In genomic region chr14:23629831-23630396, GRCh38 we compare ENCODE assay signal across 2 cellular contexts.
A peak's percentile ranks its signal among the peaks of the same experiment; 100 is the strongest.
TF ChIP-seq lines count a peak whose summit lies in the region.

No MANE protein-coding gene starts in this region.

TF ChIP-seq in HepG2, 621 proteins besides CTCF, POLR2A, EP300 and RAD21 (continues in another document):
- TF ChIP-seq ZFP41 (CRISPR knock-in tag; IDR thresholded peaks at IDR 0.05; ENCODE audit: borderline replicate concordance) (no peak), NRL (CRISPR knock-in tag; IDR thresholded peaks at IDR 0.05; ENCODE audit: borderline replicate concordance) (0 out of 2 replicates have a peak, but pooled peaks have one; percentile 62), ZNF318 (CRISPR knock-in tag; IDR thresholded peaks at IDR 0.05) (no peak), ZNF235 (CRISPR knock-in tag; IDR thresholded peaks at IDR 0.05; ENCODE audit: borderline replicate concordance) (no peak), GABPB1 (CRISPR knock-in tag; IDR thresholded peaks at IDR 0.05) (no peak), RXRA (CRISPR knock-in tag; IDR thresholded peaks at IDR 0.05) (0 out of 2 replicates have a peak, but pooled peaks have one; percentile 21), ZNF232 (CRISPR knock-in tag; IDR thresholded peaks at IDR 0.05; ENCODE audit: borderline replicate concordance) (no peak), BCLAF1 (IDR thresholded peaks at IDR 0.05) (no peak), AGO1 (IDR thresholded peaks at IDR 0.05; ENCODE audit: low read depth, low read length, poor library complexity, severe bottlenecking) (no peak), TP53 (CRISPR knock-in tag; conservative IDR thresholded peaks at IDR 0.05) (no peak), ZNF710 (CRISPR knock-in tag; IDR thresholded peaks at IDR 0.05; ENCODE audit: borderline replicate concordance) (no peak)

TF ChIP-seq in H1, 55 proteins besides CTCF, POLR2A, EP300 and RAD21:
- TF ChIP-seq YY1 (IDR thresholded peaks at IDR 0.05; ENCODE audit: low read depth, low read length): no peak
- TF ChIP-seq JUND (IDR thresholded peaks at IDR 0.05; ENCODE audit: low read length): no peak
- TF ChIP-seq BRCA1 (IDR thresholded peaks at IDR 0.05; ENCODE audit: low read depth, low read length): no peak
- no peak for TF ChIP-seq SRF (IDR thresholded peaks at IDR 0.05; ENCODE audit: low read depth, low read length)
- no peak for TF ChIP-seq BACH1 (IDR thresholded peaks at IDR 0.05; ENCODE audit: low read length)
- TF ChIP-seq SP2 (IDR thresholded peaks at IDR 0.05; ENCODE audit: low read length): no peak
- no peak for TF ChIP-seq TBP (IDR thresholded peaks at IDR 0.05; ENCODE audit: low read depth, low read length)
- no peak for TF ChIP-seq CBX5 (IDR thresholded peaks at IDR 0.05; ENCODE audit: low read depth, low read length)
- no peak for TF ChIP-seq JUN (IDR thresholded peaks at IDR 0.05; ENCODE audit: low read depth, low read length)
- no peak for TF ChIP-seq PHF8 (conservative IDR thresholded peaks at IDR 0.05; ENCODE audit: low read depth, low read length)
- no peak for TF ChIP-seq SIX5 (IDR thresholded peaks at IDR 0.05; ENCODE audit: low read depth, low read length)
- no peak for TF ChIP-seq CHD1 (IDR thresholded peaks at IDR 0.05; ENCODE audit: low read depth, low read length)
- TF ChIP-seq FOSL1 (IDR thresholded peaks at IDR 0.05; ENCODE audit: insufficient read depth, low read depth, low read length): no peak
- no peak for TF ChIP-seq SAP30 (IDR thresholded peaks at IDR 0.05; ENCODE audit: insufficient read depth, insufficient replicate concordance, low read length)
- no peak for TF ChIP-seq MAX (IDR thresholded peaks at IDR 0.05)
- TF ChIP-seq TAF7 (optimal IDR thresholded peaks at IDR 0.05; ENCODE audit: borderline replicate concordance, low read depth, low read length): no peak
